In the genomic region with DNA sequence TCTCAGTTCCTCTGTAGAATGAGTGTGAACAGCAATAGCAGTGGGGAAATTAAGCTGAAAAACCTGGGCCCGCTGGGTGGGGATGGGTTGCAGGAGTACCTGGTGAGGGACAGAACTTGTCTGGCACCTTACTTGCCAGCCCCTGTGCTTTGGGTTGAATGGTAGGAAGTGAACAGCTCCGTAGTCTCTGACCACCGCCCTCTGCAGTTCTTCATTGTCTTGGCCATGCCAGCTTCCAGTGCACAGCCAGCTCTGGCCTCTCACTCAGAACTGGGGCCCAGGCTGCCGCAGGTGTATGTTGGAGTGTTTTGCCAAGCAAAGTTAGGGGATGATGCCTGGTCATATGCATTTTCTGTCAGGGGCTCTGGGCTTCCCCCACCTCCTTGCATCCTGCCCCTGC, we compare ENCODE assay signal across 27 cellular contexts. TPM values are rescaled to one million over a fixed set of nuclear protein-coding genes. Genes with fewer than 3 reads are reported as not detected.
A peak's percentile ranks its signal among the peaks of the same experiment; 100 is the strongest.
DNase-seq lines count a peak whose midpoint lies in the region; ATAC-seq and TF ChIP-seq lines count a peak whose summit lies in the region.
"Had no signal": no experiment of that assay in that cellular context is flagged by ENCODE, and none has a peak within 500 bp of the region (broad histone marks: within the 10 kb centered on the region; RNA-seq: fewer than 3 reads in every experiment).

No MANE protein-coding gene starts in this region.

- CTCF ChIA-PET in HCT116 (lab: Charles Lee): no interaction called here

- peaks cover 70% of the 10 kb centered on the region for H3K79me2 ChIP-seq in HCT116 (ENCODE audit: insufficient read depth, low read length)

- no peak overlapping the region for H2AFZ ChIP-seq in HCT116 (ENCODE audit: low read depth, low read length, poor library complexity, severe bottlenecking)

- intact Hi-C loops in heart left ventricle (cut with DNase I) (no loop called here), Right ventricle myocardium inferior (cut with DNase I) (no loop called here), HCT116 (cut with micrococcal nuclease) (no loop called here)

- H3K9me3 Mint-ChIP-seq in central memory CD8-positive, alpha-beta T cell: no peaks in the 10 kb centered on the region
- no peaks in the 10 kb centered on the region for H3K9me3 Mint-ChIP-seq in stimulated activated effector memory CD8-positive, alpha-beta T cell treated with anti-CD3 and anti-CD28 coated beads, Interleukin-12 subunit alpha, Interleukin-12 subunit beta, amount 100 ng/mL, for 72 hours
- H3K9me3 Mint-ChIP-seq: activated CD4-positive, alpha-beta T cell treated with anti-CD3 and anti-CD28 coated beads, Interleukin-2, amount 10 ng/mL, durations not matched to agents 7 days and 5 days; CD14-positive monocyte; HFFc6; mesothelial cell of epicardium; nephron progenitor cell had no signal

- DNase-seq in heart left ventricle (no peak), Right ventricle myocardium inferior (ENCODE audit: missing footprints) (no peak), HCT116 (ENCODE audit: low read depth, low spot score) (no peak)
- DNase-seq in central memory CD8-positive, alpha-beta T cell (ENCODE audit: low spot score in 2 of 2): no peak
- no peak for DNase-seq in stimulated activated effector memory CD8-positive, alpha-beta T cell treated with anti-CD3 and anti-CD28 coated beads, Interleukin-12 subunit alpha, Interleukin-12 subunit beta, amount 100 ng/mL, for 72 hours (ENCODE audit: low spot score in 2 of 2)
- DNase-seq: activated CD4-positive, alpha-beta T cell treated with anti-CD3 and anti-CD28 coated beads, Interleukin-2, amount 10 ng/mL, durations not matched to agents 7 days and 5 days; activated effector memory CD4-positive, alpha-beta T cell treated with anti-CD3 and anti-CD28 coated beads, Interleukin-2, amount 50 U/mL, for 16 hours; anterior cingulate cortex; DMS 273 treated with DMSO at 0.1 percent for 48 hours; HFFc6; IMR-90; NCI-H1105; NCI-H1930; NCI-H526 treated with DMSO at 0.1 percent for 48 hours; nephron progenitor cell; SK-N-SH; stimulated activated CD4-positive, alpha-beta T cell treated with anti-CD3 and anti-CD28 coated beads, Interleukin-4, amount 100 ng/mL, for 4 hours; T-helper 2 cell had no signal

- no peaks in the 10 kb centered on the region for H3K9me2 ChIP-seq in HCT116 (ENCODE audit: insufficient read depth)
- H3K9me2 ChIP-seq: SK-N-SH had no signal

- H3K27me3 ChIP-seq in heart left ventricle (no peaks in the 10 kb centered on the region), HCT116 (ENCODE audit: insufficient read depth, low read length) (no peaks in the 10 kb centered on the region)
- H3K27me3 ChIP-seq: dorsolateral prefrontal cortex, pancreas, stomach, tibial nerve had no signal

- no peak overlapping the region for H3K9ac ChIP-seq in HCT116 (ENCODE audit: low read length)
- H3K9ac ChIP-seq: SK-N-SH had no signal

- ATAC-seq in heart left ventricle (peak in 3 of 4 donors; percentile 7 to 44 (median 30)), Right ventricle myocardium inferior (no peak), HCT116 (no peak), HG02981 (IDR thresholded peaks at IDR 0.05; ENCODE audit: unreplicated experiment) (no peak), GM19397 (IDR thresholded peaks at IDR 0.05; ENCODE audit: unreplicated experiment) (no peak), HG03442 (IDR thresholded peaks at IDR 0.05; ENCODE audit: unreplicated experiment) (no peak)
- no peak for ATAC-seq in central memory CD8-positive, alpha-beta T cell (replicated peaks; ENCODE audit: extremely low read depth, poor library complexity, severe bottlenecking)
- no peak for ATAC-seq in stimulated activated effector memory CD8-positive, alpha-beta T cell treated with anti-CD3 and anti-CD28 coated beads, Interleukin-12 subunit alpha, Interleukin-12 subunit beta, amount 100 ng/mL, for 72 hours

- peaks cover 56% of the 10 kb centered on the region for H3K4me1 Mint-ChIP-seq in central memory CD8-positive, alpha-beta T cell
- peaks cover 57% of the 10 kb centered on the region for H3K4me1 Mint-ChIP-seq in stimulated activated effector memory CD8-positive, alpha-beta T cell treated with anti-CD3 and anti-CD28 coated beads, Interleukin-12 subunit alpha, Interleukin-12 subunit beta, amount 100 ng/mL, for 72 hours

- peaks cover 4 to 55% (median 45%) of the 10 kb centered on the region in 12 donors for H3K4me1 ChIP-seq in heart left ventricle
- H3K4me1 ChIP-seq in HCT116 (ENCODE audit: control insufficient read depth in 1 of 2, insufficient read depth in 2 of 2, low read length in 2 of 2): peaks cover 29 to 44% of the 10 kb centered on the region in 2 experiments

- peak overlapping the region; percentile 55 for H3K27ac Mint-ChIP-seq in central memory CD8-positive, alpha-beta T cell (ENCODE audit: low read depth)
- H3K27ac Mint-ChIP-seq in stimulated activated effector memory CD8-positive, alpha-beta T cell treated with anti-CD3 and anti-CD28 coated beads, Interleukin-12 subunit alpha, Interleukin-12 subunit beta, amount 100 ng/mL, for 72 hours: peak overlapping the region; percentile 89
- H3K27ac Mint-ChIP-seq: HFFc6, mesothelial cell of epicardium had no signal

- H3K4me3 ChIP-seq in heart left ventricle (no peak overlapping the region), HCT116 (replicated peaks in 1 of 2; ENCODE audit: low read depth in 1 of 2, low read length in 2 of 2) (no peak overlapping the region)
- H3K4me3 ChIP-seq: dorsolateral prefrontal cortex, pancreas, stomach, tibial nerve had no signal

- H4K20me1 ChIP-seq in HCT116 (ENCODE audit: insufficient read depth): peaks cover 2% of the 10 kb centered on the region; the same call in 1 of the 2 replicates

- no peak for TF ChIP-seq RAD21 in HCT116 (IDR thresholded peaks at IDR 0.05; ENCODE audit: low read depth)

- RAD21 ChIA-PET in HCT116 (lab: Charles Lee; ENCODE audit: low non-redundant PET in 1 of 2, low total read pairs in 2 of 2, uncharacterized antibody in 2 of 2, unreplicated experiment in 2 of 2): no interaction called here

- TF ChIP-seq CTCF in heart left ventricle (IDR thresholded peaks at IDR 0.05) (no peak), HCT116 (IDR thresholded peaks at IDR 0.05 in 2 of 3, conservative IDR thresholded peaks at IDR 0.05 in 1 of 3; ENCODE audit: borderline replicate concordance in 1 of 3, insufficient read depth in 1 of 3, low read depth in 2 of 3, low read length in 2 of 3) (no peak)

- no TSS peak for BruUV-seq in HCT116 (replicated peaks; lab: Mats Ljungman, UMichigan)

- H3K36me3 Mint-ChIP-seq in central memory CD8-positive, alpha-beta T cell (ENCODE audit: insufficient read depth): peaks cover 6% of the 10 kb centered on the region
- H3K36me3 Mint-ChIP-seq in stimulated activated effector memory CD8-positive, alpha-beta T cell treated with anti-CD3 and anti-CD28 coated beads, Interleukin-12 subunit alpha, Interleukin-12 subunit beta, amount 100 ng/mL, for 72 hours: peaks cover 7% of the 10 kb centered on the region
- H3K36me3 Mint-ChIP-seq: mesothelial cell of epicardium had no signal

- H3K4me2 ChIP-seq in HCT116 (ENCODE audit: low read length): peak overlapping the region; percentile 87
- H3K4me2 ChIP-seq: SK-N-SH had no signal

- H3K4me3 Mint-ChIP-seq in central memory CD8-positive, alpha-beta T cell: no peak overlapping the region
- H3K4me3 Mint-ChIP-seq in stimulated activated effector memory CD8-positive, alpha-beta T cell treated with anti-CD3 and anti-CD28 coated beads, Interleukin-12 subunit alpha, Interleukin-12 subunit beta, amount 100 ng/mL, for 72 hours: no peak overlapping the region
- H3K4me3 Mint-ChIP-seq: activated CD4-positive, alpha-beta T cell treated with anti-CD3 and anti-CD28 coated beads, Interleukin-2, amount 10 ng/mL, durations not matched to agents 7 days and 5 days; CD14-positive monocyte; HFFc6; mesothelial cell of epicardium; nephron progenitor cell had no signal

- H3K27me3 Mint-ChIP-seq in central memory CD8-positive, alpha-beta T cell: no peaks in the 10 kb centered on the region
- H3K27me3 Mint-ChIP-seq: activated CD4-positive, alpha-beta T cell treated with anti-CD3 and anti-CD28 coated beads, Interleukin-2, amount 10 ng/mL, durations not matched to agents 7 days and 5 days had no signal

- no peak for TF ChIP-seq POLR2A in heart left ventricle (IDR thresholded peaks at IDR 0.05)
- no peak for TF ChIP-seq POLR2A in HCT116 (IDR thresholded peaks at IDR 0.05; ENCODE audit: borderline replicate concordance, extremely low read depth, insufficient read depth, insufficient read length)

- peaks cover 0 to 33% (median 26%) of the 10 kb centered on the region in 9 donors for H3K36me3 ChIP-seq in heart left ventricle
- peaks cover 0 to 2% of the 10 kb centered on the region in 2 experiments; a peak in 2 of 4 replicates for H3K36me3 ChIP-seq in HCT116 (ENCODE audit: control insufficient read depth in 1 of 2, insufficient read depth in 2 of 2, low read length in 2 of 2)

- H3K27ac ChIP-seq in heart left ventricle (peak overlapping the region in 5 of 12 donors; percentile 10 to 55 (median 48)), HCT116 (ENCODE audit: low read depth, low read length) (no peak overlapping the region)
- H3K27ac ChIP-seq: dorsolateral prefrontal cortex, stomach, tibial nerve had no signal

- WGBS in heart left ventricle, 4 donors: 52 to 58% (median 54%) methylated on average over 4 of the region's 4 CpGs

- no peaks in the 10 kb centered on the region for H3K9me3 ChIP-seq in heart left ventricle
- no peaks in the 10 kb centered on the region for H3K9me3 ChIP-seq in HCT116 (ENCODE audit: control insufficient read depth in 1 of 2, insufficient read depth in 1 of 2, low read depth in 1 of 2, low read length in 2 of 2)
- H3K9me3 ChIP-seq: pancreas, SK-N-SH, stomach, tibial nerve had no signal

- POLR2A ChIA-PET in HCT116 (lab: Charles Lee): no interaction called here

TF ChIP-seq in HCT116, 20 proteins besides CTCF, POLR2A, EP300 and RAD21 (continues in another document):
- TF ChIP-seq, protein P1, sequence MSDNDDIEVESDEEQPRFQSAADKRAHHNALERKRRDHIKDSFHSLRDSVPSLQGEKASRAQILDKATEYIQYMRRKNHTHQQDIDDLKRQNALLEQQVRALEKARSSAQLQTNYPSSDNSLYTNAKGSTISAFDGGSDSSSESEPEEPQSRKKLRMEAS (IDR thresholded peaks at IDR 0.05): no peak
- TF ChIP-seq SP1 (IDR thresholded peaks at IDR 0.05; ENCODE audit: low read depth): no peak
- no peak for TF ChIP-seq ZNF274 (IDR thresholded peaks at IDR 0.05; ENCODE audit: low read depth, low read length)
- TF ChIP-seq JUND (IDR thresholded peaks at IDR 0.05): no peak

RNA-seq across cellular contexts. Expression of a gene that starts 14.0 kb away (rescaled TPM):
- total RNA-seq in heart left ventricle (10 to 100 TPM in 3 of 9 donors, 1 to 10 TPM in 6; 6.4 to 10.8 (median 8.6) TPM), Right ventricle myocardium inferior (7.6 TPM), HCT116 (2021; ENCODE audit: unreplicated experiment) (12.7 TPM)
- 1 to 10 TPM; 6.0 to 6.2 TPM for polyA plus RNA-seq in heart left ventricle
- 10.2 and 10.8 TPM in 2 replicates for polyA plus RNA-seq in HCT116 (2012)

RNA-seq across cellular contexts. Expression of a gene that starts 16.0 kb away (rescaled TPM):
- total RNA-seq in heart left ventricle (10 to 100 TPM; 12.8 to 28.4 (median 16.1) TPM), Right ventricle myocardium inferior (17.7 TPM), HCT116 (2021; ENCODE audit: unreplicated experiment) (25.0 TPM)
- 10 to 100 TPM in 1 of 2 donors, 1 to 10 TPM in 1; 7.8 to 17.3 TPM for polyA plus RNA-seq in heart left ventricle
- polyA plus RNA-seq in HCT116 (2012): 18.0 and 18.8 TPM in 2 replicates

RNA-seq across cellular contexts. Expression of a gene that starts 51.1 kb away (rescaled TPM):
- 100 to 1,000 TPM in 4 of 9 donors, 10 to 100 TPM in 5; 72.1 to 130 (median 99.8) TPM for total RNA-seq in heart left ventricle
- polyA plus RNA-seq in heart left ventricle: 10 to 100 TPM; 52.9 to 56.2 TPM
- total RNA-seq in Right ventricle myocardium inferior: 88.6 TPM
- total RNA-seq in HCT116 (2021; ENCODE audit: unreplicated experiment): 65.6 TPM
- polyA plus RNA-seq in HCT116 (2012): 45.5 and 50.0 TPM in 2 replicates

Comparison
In these comparisons a context has a peak if more than half of its experiments do, and no peak if none do; other contexts are left out.
1. ATAC-seq: peak in heart left ventricle (3 of 4); none in Right ventricle myocardium inferior (single experiment), HCT116 (single experiment), central memory CD8-positive, alpha-beta T cell (single experiment), stimulated activated effector memory CD8-positive, alpha-beta T cell treated with anti-CD3 and anti-CD28 coated beads, Interleukin-12 subunit alpha, Interleukin-12 subunit beta, amount 100 ng/mL, for 72 hours (single experiment), HG02981 (single experiment), GM19397 (single experiment) and HG03442 (single experiment).